ENCODE assay signal across 1 cellular context in the genomic region with DNA sequence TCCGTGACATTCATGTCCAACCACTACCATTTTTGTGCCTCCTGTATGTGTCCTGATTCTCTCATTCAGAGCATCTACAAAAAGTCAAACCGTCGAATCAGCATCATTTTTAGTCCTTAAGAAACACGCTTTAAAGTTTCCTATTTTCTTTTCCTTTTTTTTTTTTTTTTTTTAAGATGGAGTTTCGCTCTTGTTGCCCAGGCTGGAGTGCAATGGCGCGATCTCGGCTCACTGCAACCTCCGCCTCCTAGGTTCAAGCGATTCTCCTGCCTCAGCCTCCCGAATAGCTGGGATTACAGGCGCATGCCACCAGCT.
TF ChIP-seq lines count a peak whose summit lies in the region.

No MANE protein-coding gene starts in this region.

TF ChIP-seq in HEK293, 187 proteins besides CTCF, POLR2A, EP300 and RAD21 (continued from another document):
- TF ChIP-seq, protein P1, sequence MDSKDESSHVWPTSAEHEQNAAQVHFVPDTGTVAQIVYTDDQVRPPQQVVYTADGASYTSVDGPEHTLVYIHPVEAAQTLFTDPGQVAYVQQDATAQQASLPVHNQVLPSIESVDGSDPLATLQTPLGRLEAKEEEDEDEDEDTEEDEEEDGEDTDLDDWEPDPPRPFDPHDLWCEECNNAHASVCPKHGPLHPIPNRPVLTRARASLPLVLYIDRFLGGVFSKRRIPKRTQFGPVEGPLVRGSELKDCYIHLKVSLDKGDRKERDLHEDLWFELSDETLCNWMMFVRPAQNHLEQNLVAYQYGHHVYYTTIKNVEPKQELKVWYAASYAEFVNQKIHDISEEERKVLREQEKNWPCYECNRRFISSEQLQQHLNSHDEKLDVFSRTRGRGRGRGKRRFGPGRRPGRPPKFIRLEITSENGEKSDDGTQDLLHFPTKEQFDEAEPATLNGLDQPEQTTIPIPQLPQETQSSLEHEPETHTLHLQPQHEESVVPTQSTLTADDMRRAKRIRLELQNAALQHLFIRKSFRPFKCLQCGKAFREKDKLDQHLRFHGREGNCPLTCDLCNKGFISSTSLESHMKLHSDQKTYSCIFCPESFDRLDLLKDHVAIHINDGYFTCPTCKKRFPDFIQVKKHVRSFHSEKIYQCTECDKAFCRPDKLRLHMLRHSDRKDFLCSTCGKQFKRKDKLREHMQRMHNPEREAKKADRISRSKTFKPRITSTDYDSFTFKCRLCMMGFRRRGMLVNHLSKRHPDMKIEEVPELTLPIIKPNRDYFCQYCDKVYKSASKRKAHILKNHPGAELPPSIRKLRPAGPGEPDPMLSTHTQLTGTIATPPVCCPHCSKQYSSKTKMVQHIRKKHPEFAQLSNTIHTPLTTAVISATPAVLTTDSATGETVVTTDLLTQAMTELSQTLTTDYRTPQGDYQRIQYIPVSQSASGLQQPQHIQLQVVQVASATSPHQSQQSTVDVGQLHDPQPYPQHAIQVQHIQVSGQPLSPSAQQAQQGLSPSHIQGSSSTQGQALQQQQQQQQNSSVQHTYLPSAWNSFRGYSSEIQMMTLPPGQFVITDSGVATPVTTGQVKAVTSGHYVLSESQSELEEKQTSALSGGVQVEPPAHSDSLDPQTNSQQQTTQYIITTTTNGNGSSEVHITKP (tag by site-specific recombination; IDR thresholded peaks at IDR 0.05) = peak; percentile 20; the same call in 1 of the 2 replicates
- TF ChIP-seq, protein P2, sequence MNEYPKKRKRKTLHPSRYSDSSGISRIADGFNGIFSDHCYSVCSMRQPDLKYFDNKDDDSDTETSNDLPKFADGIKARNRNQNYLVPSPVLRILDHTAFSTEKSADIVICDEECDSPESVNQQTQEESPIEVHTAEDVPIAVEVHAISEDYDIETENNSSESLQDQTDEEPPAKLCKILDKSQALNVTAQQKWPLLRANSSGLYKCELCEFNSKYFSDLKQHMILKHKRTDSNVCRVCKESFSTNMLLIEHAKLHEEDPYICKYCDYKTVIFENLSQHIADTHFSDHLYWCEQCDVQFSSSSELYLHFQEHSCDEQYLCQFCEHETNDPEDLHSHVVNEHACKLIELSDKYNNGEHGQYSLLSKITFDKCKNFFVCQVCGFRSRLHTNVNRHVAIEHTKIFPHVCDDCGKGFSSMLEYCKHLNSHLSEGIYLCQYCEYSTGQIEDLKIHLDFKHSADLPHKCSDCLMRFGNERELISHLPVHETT (tag by site-specific recombination; IDR thresholded peaks at IDR 0.05) = 0 out of 2 replicates have a peak, but pooled peaks have one; percentile 33
- TF ChIP-seq, protein P3, sequence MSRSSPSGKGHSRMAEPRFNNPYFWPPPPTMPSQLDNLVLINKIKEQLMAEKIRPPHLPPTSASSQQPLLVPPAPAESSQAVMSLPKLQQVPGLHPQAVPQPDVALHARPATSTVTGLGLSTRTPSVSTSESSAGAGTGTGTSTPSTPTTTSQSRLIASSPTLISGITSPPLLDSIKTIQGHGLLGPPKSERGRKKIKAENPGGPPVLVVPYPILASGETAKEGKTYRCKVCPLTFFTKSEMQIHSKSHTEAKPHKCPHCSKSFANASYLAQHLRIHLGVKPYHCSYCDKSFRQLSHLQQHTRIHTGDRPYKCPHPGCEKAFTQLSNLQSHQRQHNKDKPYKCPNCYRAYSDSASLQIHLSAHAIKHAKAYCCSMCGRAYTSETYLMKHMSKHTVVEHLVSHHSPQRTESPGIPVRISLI (tag by site-specific recombination; IDR thresholded peaks at IDR 0.05) = peak; percentile 68; the same call in 1 of the 2 replicates
